In genomic region chr10:80457554-80458262, GRCh38 we compare ENCODE assay signal across 9 cellular contexts. TPM values are rescaled to one million over a fixed set of nuclear protein-coding genes. Genes with fewer than 3 reads are reported as not detected.
DNase-seq lines count a peak whose midpoint lies in the region; ATAC-seq, FAIRE-seq and TF ChIP-seq lines count a peak whose summit lies in the region.
"Had no signal": no experiment of that assay in that cellular context is flagged by ENCODE, and none has a peak within 500 bp of the region (broad histone marks: within the 10 kb centered on the region; RNA-seq: fewer than 3 reads in every experiment).

No MANE protein-coding gene starts in this region.

- H3K27ac ChIP-seq in 22Rv1 (peak overlapping the region; percentile 89; the same call in 1 of the 2 replicates), GM23338 (ENCODE audit: low read depth) (no peak overlapping the region), astrocyte (ENCODE audit: low read depth, low read length) (peak overlapping the region; percentile 4)

- H3K9me3 Mint-ChIP-seq in GM23338 (no peaks in the 10 kb centered on the region), astrocyte (ENCODE audit: unreplicated experiment) (no peaks in the 10 kb centered on the region)

- H4K20me1 ChIP-seq in GM23338 (replicated peaks; ENCODE audit: insufficient read depth) (peaks cover 49% of the 10 kb centered on the region), astrocyte (ENCODE audit: insufficient read depth, low read length) (peaks cover 79% of the 10 kb centered on the region)

- H3K4me1 Mint-ChIP-seq in GM23338 (peaks cover 66% of the 10 kb centered on the region), astrocyte (ENCODE audit: low read depth, unreplicated experiment) (peaks cover 64% of the 10 kb centered on the region)

- ATAC-seq in GM23338 (peak; percentile 16), HG03565 (IDR thresholded peaks at IDR 0.05; ENCODE audit: unreplicated experiment) (no peak)
- ATAC-seq: Panc1 had no signal

- peaks cover 15% of the 10 kb centered on the region for H3K27me3 Mint-ChIP-seq in GM23338 (ENCODE audit: insufficient read depth, low read depth, poor library complexity)
- H3K27me3 Mint-ChIP-seq in astrocyte (ENCODE audit: low read depth, unreplicated experiment): no peaks in the 10 kb centered on the region

- H3K9ac ChIP-seq in astrocyte (ENCODE audit: low read length) (no peak overlapping the region), mucosa of stomach (ENCODE audit: low read length) (peak overlapping the region; percentile 6)

- DNase-seq in GM23338 (ENCODE audit: low spot score) (peak; percentile 74), astrocyte (ENCODE audit: low read depth) (no peak), NCI-H187 (lab: John Stamatoyannopoulos, UW) (no peak), NCI-H524 treated with DMSO at 0.1 percent for 48 hours (lab: John Stamatoyannopoulos, UW) (no peak)
- no peak for DNase-seq in effector CD8-positive, alpha-beta T cell (lab: John Stamatoyannopoulos, UW)

- H3F3A ChIP-seq in GM23338 (replicated peaks; ENCODE audit: low read depth): peaks cover 6% of the 10 kb centered on the region; the same call in 1 of the 2 replicates

- H3K27me3 ChIP-seq in GM23338 (ENCODE audit: insufficient read depth) (no peaks in the 10 kb centered on the region), astrocyte (ENCODE audit: insufficient read depth, low read length) (no peaks in the 10 kb centered on the region), mucosa of stomach (ENCODE audit: control insufficient read depth, insufficient read depth, low read length) (no peaks in the 10 kb centered on the region)

- H3K9me3 ChIP-seq in astrocyte (ENCODE audit: insufficient read depth, low read depth, low read length) (no peaks in the 10 kb centered on the region), mucosa of stomach (ENCODE audit: control insufficient read depth, low read length) (no peaks in the 10 kb centered on the region)

- H3K27ac Mint-ChIP-seq in GM23338: no peak overlapping the region
- H3K27ac Mint-ChIP-seq in astrocyte (ENCODE audit: unreplicated experiment): peak overlapping the region; percentile 41

- H3K79me2 ChIP-seq in GM23338 (replicated peaks; ENCODE audit: insufficient read depth) (peaks cover 75% of the 10 kb centered on the region), astrocyte (ENCODE audit: insufficient read depth, low read length) (peaks cover 85% of the 10 kb centered on the region)

- no peak for FAIRE-seq in astrocyte (lab: Jason Lieb, UNC)

- no peaks in the 10 kb centered on the region for H3K9me2 ChIP-seq in GM23338 (ENCODE audit: insufficient read depth)

- H3K36me3 Mint-ChIP-seq in GM23338 (ENCODE audit: low read depth): no peaks in the 10 kb centered on the region
- H3K36me3 Mint-ChIP-seq in astrocyte (ENCODE audit: low read depth, unreplicated experiment): peaks cover 5% of the 10 kb centered on the region

- H3K36me3 ChIP-seq in GM23338 (ENCODE audit: insufficient read depth): no peaks in the 10 kb centered on the region
- H3K36me3 ChIP-seq in astrocyte (ENCODE audit: insufficient read depth, low read length): peaks cover 2% of the 10 kb centered on the region
- H3K36me3 ChIP-seq in mucosa of stomach (ENCODE audit: control insufficient read depth, insufficient read depth, low read length): no peaks in the 10 kb centered on the region

- TF ChIP-seq CTCF in 22Rv1 (IDR thresholded peaks at IDR 0.05): peak; percentile 23
- TF ChIP-seq CTCF in GM23338 (conservative IDR thresholded peaks at IDR 0.05; ENCODE audit: low read depth in 2 of 2): peak; percentile 46 to 49
- no peak for TF ChIP-seq CTCF in astrocyte (IDR thresholded peaks at IDR 0.05; ENCODE audit: insufficient read depth, low read depth, low read length)

- H3K4me1 ChIP-seq in GM23338 (ENCODE audit: insufficient read depth): peaks cover 69% of the 10 kb centered on the region
- peaks cover 65% of the 10 kb centered on the region for H3K4me1 ChIP-seq in astrocyte (ENCODE audit: insufficient read depth, low read length)
- H3K4me1 ChIP-seq in mucosa of stomach (ENCODE audit: control insufficient read depth, insufficient read depth, low read length): peaks cover 70% of the 10 kb centered on the region

- no peak overlapping the region for H3K4me3 Mint-ChIP-seq in GM23338
- peak overlapping the region; percentile 69 for H3K4me3 Mint-ChIP-seq in astrocyte (ENCODE audit: unreplicated experiment)

- H2AFZ ChIP-seq in GM23338 (no peak overlapping the region), astrocyte (ENCODE audit: low read depth, low read length) (no peak overlapping the region)

- H3K4me3 ChIP-seq in GM23338: no peak overlapping the region
- H3K4me3 ChIP-seq in astrocyte (ENCODE audit: insufficient read depth, low read depth, low read length): no peak overlapping the region
- H3K4me3 ChIP-seq in mucosa of stomach (ENCODE audit: low read length): no peak overlapping the region

- H3K4me2 ChIP-seq in GM23338: no peak overlapping the region
- peak overlapping the region; percentile 62 for H3K4me2 ChIP-seq in astrocyte (ENCODE audit: low read length)

TF ChIP-seq in GM23338, 12 proteins besides CTCF, POLR2A, EP300 and RAD21 (continues in another document):
- TF ChIP-seq NANOG (IDR thresholded peaks at IDR 0.05; ENCODE audit: borderline replicate concordance): no peak
- no peak for TF ChIP-seq EZH2 (IDR thresholded peaks at IDR 0.05; ENCODE audit: low read depth, unreplicated experiment)
- no peak for TF ChIP-seq ZNF114 (CRISPR knock-in tag; IDR thresholded peaks at IDR 0.05)
- no peak for TF ChIP-seq JUNB (IDR thresholded peaks at IDR 0.05; ENCODE audit: unreplicated experiment)
- TF ChIP-seq REST (IDR thresholded peaks at IDR 0.05; ENCODE audit: unreplicated experiment): no peak
- no peak for TF ChIP-seq POLR2AphosphoS5 (IDR thresholded peaks at IDR 0.05; ENCODE audit: low read depth)
- no peak for TF ChIP-seq EZH2phosphoT487 (IDR thresholded peaks at IDR 0.05; ENCODE audit: unreplicated experiment)
- TF ChIP-seq ZNF331 (CRISPR knock-in tag; IDR thresholded peaks at IDR 0.05; ENCODE audit: low read depth): no peak
- no peak for TF ChIP-seq ETS1 (IDR thresholded peaks at IDR 0.05)
- no peak for TF ChIP-seq CREB1 (CRISPR knock-in tag; IDR thresholded peaks at IDR 0.05; ENCODE audit: low read depth)
- TF ChIP-seq STAT1 (IDR thresholded peaks at IDR 0.05; ENCODE audit: unreplicated experiment): no peak

RNA-seq across cellular contexts. Expression of gene TSPAN14, which starts 3.6 kb away (rescaled TPM):
- total RNA-seq in GM23338 (2014; rRNA removed; shearing (Covaris generic)): 31.8 and 40.7 TPM in 2 replicates
- 17.1 and 17.9 TPM in 2 replicates for polyA plus RNA-seq in GM23338 (2016; fragmentation: Nextera tagmentation; extraction: Ambion mirVana)
- 134 and 140 TPM in 2 replicates for total RNA-seq in astrocyte

RNA-seq across cellular contexts. Expression of gene PRXL2A, which starts 49.4 kb away (rescaled TPM):
- 31.8 and 40.1 TPM in 2 replicates for total RNA-seq in GM23338 (2014; rRNA removed; shearing (Covaris generic))
- 46.8 and 51.7 TPM in 2 replicates for polyA plus RNA-seq in GM23338 (2016; fragmentation: Nextera tagmentation; extraction: Ambion mirVana)
- total RNA-seq in astrocyte: 24.3 and 29.9 TPM in 2 replicates
